Comparison of ENCODE assay signal across 14 cellular contexts in the genomic region with DNA sequence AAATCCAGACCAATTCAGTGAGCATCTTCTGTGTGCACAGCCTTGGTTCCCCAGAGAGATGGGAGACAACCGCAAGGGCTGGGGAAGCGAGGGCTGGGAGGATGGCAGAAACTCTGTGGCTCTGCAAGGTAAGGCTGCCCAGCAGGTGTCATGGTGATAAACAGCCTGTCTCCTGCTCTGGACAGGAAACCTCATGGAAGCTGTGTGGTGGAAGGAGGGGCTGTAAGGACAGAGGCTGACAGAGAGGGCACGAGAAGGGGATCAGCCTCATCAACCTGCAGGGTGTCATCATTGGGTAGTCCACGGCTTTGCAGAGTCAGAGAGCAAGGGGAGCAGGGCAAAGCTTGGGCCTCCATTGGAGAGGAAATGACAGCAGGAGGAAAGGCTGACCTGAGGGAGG.
"Had no signal": no experiment of that assay in that cellular context is flagged by ENCODE, and none has a peak within 500 bp of the region (broad histone marks: within the 10 kb centered on the region; RNA-seq: fewer than 3 reads in every experiment).

No MANE protein-coding gene starts in this region.

- H3K36me3 Mint-ChIP-seq: activated naive CD4-positive, alpha-beta T cell treated with anti-CD3 and anti-CD28 coated beads, Interleukin-2, amount 10 ng/mL, durations not matched to agents 7 days and 5 days; naive B cell; stimulated activated effector memory CD8-positive, alpha-beta T cell treated with anti-CD3 and anti-CD28 coated beads, Interleukin-12 subunit alpha, Interleukin-12 subunit beta, amount 100 ng/mL, for 72 hours; WTC11 had no signal

- H3K9me3 Mint-ChIP-seq: stimulated activated effector memory CD8-positive, alpha-beta T cell treated with anti-CD3 and anti-CD28 coated beads, Interleukin-12 subunit alpha, Interleukin-12 subunit beta, amount 100 ng/mL, for 72 hours; stimulated activated naive CD8-positive, alpha-beta T cell treated with anti-CD3 and anti-CD28 coated beads, Interleukin-15, amount 100 ng/mL, for 72 hours; WTC11 had no signal

- H3K27ac Mint-ChIP-seq: activated naive CD4-positive, alpha-beta T cell treated with anti-CD3 and anti-CD28 coated beads, Interleukin-2, amount 10 ng/mL, durations not matched to agents 7 days and 5 days; activated T-cell treated with anti-CD3 and anti-CD28 coated beads, Interleukin-2, amount 50 U/mL, for 72 hours; naive B cell; stimulated activated effector memory CD8-positive, alpha-beta T cell treated with anti-CD3 and anti-CD28 coated beads, Interleukin-12 subunit alpha, Interleukin-12 subunit beta, amount 100 ng/mL, for 72 hours; stimulated activated naive CD8-positive, alpha-beta T cell treated with anti-CD3 and anti-CD28 coated beads, Interleukin-15, amount 100 ng/mL, for 72 hours; WTC11 had no signal

- H3K27ac ChIP-seq: lower lobe of right lung, tibial artery had no signal

- H3K4me1 Mint-ChIP-seq: activated naive CD4-positive, alpha-beta T cell treated with anti-CD3 and anti-CD28 coated beads, Interleukin-2, amount 10 ng/mL, durations not matched to agents 7 days and 5 days; stimulated activated effector memory CD8-positive, alpha-beta T cell treated with anti-CD3 and anti-CD28 coated beads, Interleukin-12 subunit alpha, Interleukin-12 subunit beta, amount 100 ng/mL, for 72 hours; stimulated activated naive CD8-positive, alpha-beta T cell treated with anti-CD3 and anti-CD28 coated beads, Interleukin-15, amount 100 ng/mL, for 72 hours had no signal

- H3K4me3 ChIP-seq: lower lobe of right lung, tibial artery had no signal

- H3K27me3 Mint-ChIP-seq: activated naive CD4-positive, alpha-beta T cell treated with anti-CD3 and anti-CD28 coated beads, Interleukin-2, amount 10 ng/mL, durations not matched to agents 7 days and 5 days had no signal

- H3K4me3 Mint-ChIP-seq: activated naive CD4-positive, alpha-beta T cell treated with anti-CD3 and anti-CD28 coated beads, Interleukin-2, amount 10 ng/mL, durations not matched to agents 7 days and 5 days; activated T-cell treated with anti-CD3 and anti-CD28 coated beads, Interleukin-2, amount 50 U/mL, for 72 hours; naive B cell; neural crest cell; stimulated activated effector memory CD8-positive, alpha-beta T cell treated with anti-CD3 and anti-CD28 coated beads, Interleukin-12 subunit alpha, Interleukin-12 subunit beta, amount 100 ng/mL, for 72 hours; stimulated activated naive CD8-positive, alpha-beta T cell treated with anti-CD3 and anti-CD28 coated beads, Interleukin-15, amount 100 ng/mL, for 72 hours; WTC11 had no signal

- H3K4me1 ChIP-seq: lower lobe of right lung, tibial artery had no signal

- H3K9me3 ChIP-seq: lower lobe of right lung, tibial artery had no signal

- DNase-seq: activated effector memory CD4-positive, alpha-beta T cell treated with Interleukin-2 at 50 U/mL for 16 hours; activated naive CD4-positive, alpha-beta T cell treated with anti-CD3 and anti-CD28 coated beads, Interleukin-2, amount 10 ng/mL, durations not matched to agents 7 days and 5 days; activated T-cell treated with anti-CD3 and anti-CD28 coated beads, Interleukin-2, amount 50 U/mL, for 72 hours; cortex of kidney; lower lobe of right lung; mesendoderm; naive B cell; small intestine; stimulated activated CD4-positive, alpha-beta T cell treated with anti-CD3 and anti-CD28 coated beads, Interleukin-2, amount 100 ng/mL, for 24 hours; stimulated activated naive CD8-positive, alpha-beta T cell treated with anti-CD3 and anti-CD28 coated beads, Interleukin-15, amount 100 ng/mL, for 72 hours; tibial artery had no signal

- H3K36me3 ChIP-seq: lower lobe of right lung, tibial artery had no signal
